In genomic region chr19:30229524-30230174, GRCh38 we compare ENCODE assay signal across 12 cellular contexts.
DNase-seq lines count a peak whose midpoint lies in the region; ATAC-seq and TF ChIP-seq lines count a peak whose summit lies in the region.
"Had no signal": no experiment of that assay in that cellular context is flagged by ENCODE, and none has a peak within 500 bp of the region (broad histone marks: within the 10 kb centered on the region; RNA-seq: fewer than 3 reads in every experiment).

No MANE protein-coding gene starts in this region.

- H2AFZ ChIP-seq in Karpas-422 (ENCODE audit: low read length): peak overlapping the region; percentile 41; the same call in 1 of the 2 replicates

- H3K9me2 ChIP-seq in Karpas-422 (replicated peaks; ENCODE audit: insufficient read depth, low read length): no peaks in the 10 kb centered on the region

- peak overlapping the region; percentile 71 for H3K4me2 ChIP-seq in Karpas-422 (ENCODE audit: low read depth, low read length, poor library complexity, severe bottlenecking)

- H3K36me3 Mint-ChIP-seq in endodermal cell (ENCODE audit: low read depth) (no peaks in the 10 kb centered on the region), mesothelial cell of epicardium (no peaks in the 10 kb centered on the region), T-helper 17 cell (ENCODE audit: low read depth) (peaks cover 13% of the 10 kb centered on the region)

- H3K27me3 Mint-ChIP-seq in endodermal cell (ENCODE audit: insufficient read depth) (peaks cover 66% of the 10 kb centered on the region), mesothelial cell of epicardium (ENCODE audit: low read depth) (peaks cover 87% of the 10 kb centered on the region), T-helper 17 cell (peaks cover 64% of the 10 kb centered on the region)

- no peaks in the 10 kb centered on the region for H3K27me3 ChIP-seq in Karpas-422 (ENCODE audit: low read length)
- peaks cover 69% of the 10 kb centered on the region for H3K27me3 ChIP-seq in endodermal cell (ENCODE audit: control insufficient read depth, insufficient read depth, low read length, poor library complexity, severe bottlenecking)
- no peaks in the 10 kb centered on the region for H3K27me3 ChIP-seq in ovary

- H3K36me3 ChIP-seq in Karpas-422 (ENCODE audit: insufficient read depth, low read length) (no peaks in the 10 kb centered on the region), endodermal cell (ENCODE audit: control insufficient read depth, insufficient read depth, low read length) (no peaks in the 10 kb centered on the region), ovary (no peaks in the 10 kb centered on the region)

- TF ChIP-seq POLR2A in ovary (IDR thresholded peaks at IDR 0.05): no peak

- TF ChIP-seq CTCF in endodermal cell (conservative IDR thresholded peaks at IDR 0.05) (no peak), mesothelial cell of epicardium (IDR thresholded peaks at IDR 0.05; ENCODE audit: unreplicated experiment) (no peak), ovary (IDR thresholded peaks at IDR 0.05) (no peak)

- DNase-seq in AG08395 (ENCODE audit: low spot score): peak; percentile 58
- DNase-seq in Karpas-422: peak; percentile 65
- DNase-seq in endodermal cell: peak; percentile 64
- no peak for DNase-seq in mesothelial cell of epicardium (ENCODE audit: low spot score in 2 of 2, unreplicated experiment in 2 of 2)
- DNase-seq in T-helper 17 cell: no peak
- DNase-seq in ovary: no peak
- no peak for DNase-seq in stimulated activated CD8-positive, alpha-beta memory T cell treated with anti-CD3 and anti-CD28 coated beads, Interleukin-4, amount 100 ng/mL, for 48 hours
- DNase-seq: activated CD4-positive, CD25-positive, alpha-beta regulatory T cell treated with anti-CD3 and anti-CD28 coated beads, Interleukin-2, amount 50 U/mL, for 72 hours; GOT3; SHP77 had no signal

- intact Hi-C loops in ovary (cut with DNase I): no loop called here

- H3K4me3 Mint-ChIP-seq in endodermal cell: peak overlapping the region; percentile 22
- peak overlapping the region; percentile 76 for H3K4me3 Mint-ChIP-seq in mesothelial cell of epicardium
- no peak overlapping the region for H3K4me3 Mint-ChIP-seq in T-helper 17 cell

- H3K27ac ChIP-seq in Karpas-422 (ENCODE audit: low read length) (peak overlapping the region; percentile 85), endodermal cell (ENCODE audit: low read depth, low read length) (no peak overlapping the region), ovary (no peak overlapping the region)

- H3K9me3 ChIP-seq in Karpas-422 (ENCODE audit: low read length) (no peaks in the 10 kb centered on the region), endodermal cell (ENCODE audit: control insufficient read depth, low read length) (no peaks in the 10 kb centered on the region), T-helper 17 cell (ENCODE audit: control insufficient read depth, low read length, poor library complexity, severe bottlenecking) (no peaks in the 10 kb centered on the region), ovary (no peaks in the 10 kb centered on the region)

- H3K27ac Mint-ChIP-seq in endodermal cell: no peak overlapping the region
- H3K27ac Mint-ChIP-seq in mesothelial cell of epicardium: peak overlapping the region; percentile 30
- H3K27ac Mint-ChIP-seq in T-helper 17 cell: no peak overlapping the region
- H3K27ac Mint-ChIP-seq: B cell had no signal

- H4K20me1 ChIP-seq in Karpas-422 (ENCODE audit: insufficient read depth, low read depth, low read length): no peaks in the 10 kb centered on the region

- H3K9ac ChIP-seq in Karpas-422 (ENCODE audit: low read length) (peak overlapping the region; percentile 72), endodermal cell (ENCODE audit: extremely low read depth, low read length, poor library complexity, severe bottlenecking) (no peak overlapping the region)

- H3K4me1 ChIP-seq in Karpas-422 (ENCODE audit: low read length): peaks cover 61% of the 10 kb centered on the region
- peaks cover 3% of the 10 kb centered on the region for H3K4me1 ChIP-seq in endodermal cell (ENCODE audit: control insufficient read depth, insufficient read depth, low read length)
- H3K4me1 ChIP-seq in ovary (ENCODE audit: insufficient read depth): peaks cover 13% of the 10 kb centered on the region

- H3K9me3 Mint-ChIP-seq in endodermal cell: no peaks in the 10 kb centered on the region
- H3K9me3 Mint-ChIP-seq in mesothelial cell of epicardium: no peaks in the 10 kb centered on the region

- H3K4me3 ChIP-seq in Karpas-422 (ENCODE audit: low read length) (peak overlapping the region; percentile 67), endodermal cell (ENCODE audit: low read length) (no peak overlapping the region), ovary (no peak overlapping the region)

- no peak for TF ChIP-seq EP300 in ovary (IDR thresholded peaks at IDR 0.05)

- ATAC-seq in T-helper 17 cell (no peak), HG02973 (IDR thresholded peaks at IDR 0.05; ENCODE audit: unreplicated experiment) (no peak)

- H3K4me1 Mint-ChIP-seq in endodermal cell (peaks cover 23% of the 10 kb centered on the region), mesothelial cell of epicardium (peaks cover 33% of the 10 kb centered on the region), T-helper 17 cell (peaks cover 18% of the 10 kb centered on the region)

- H3K79me2 ChIP-seq in Karpas-422 (ENCODE audit: low read length): 0 out of 2 replicates have a peak, but pooled peaks cover 8% of the 10 kb centered on the region

- 19 to 33% methylated on average over 4 to 14 of the region's 14 CpGs for WGBS in endodermal cell (ENCODE audit: insufficient coverage in 1 of 2, insufficient read length in 1 of 2), 2 experiments
- WGBS in ovary, 3 donors: 66 to 69% (median 67%) methylated on average over 14 of the region's 14 CpGs

Comparison
In these comparisons a context has a peak if more than half of its experiments do, and no peak if none do; other contexts are left out.
1. DNase-seq: peak in AG08395 (single experiment), Karpas-422 (single experiment) and endodermal cell (single experiment); none in mesothelial cell of epicardium (0 of 2), T-helper 17 cell (0 of 3), ovary (0 of 5) and stimulated activated CD8-positive, alpha-beta memory T cell treated with anti-CD3 and anti-CD28 coated beads, Interleukin-4, amount 100 ng/mL, for 48 hours (single experiment).